Comparison of ENCODE assay signal across 8 cellular contexts in the genomic region with DNA sequence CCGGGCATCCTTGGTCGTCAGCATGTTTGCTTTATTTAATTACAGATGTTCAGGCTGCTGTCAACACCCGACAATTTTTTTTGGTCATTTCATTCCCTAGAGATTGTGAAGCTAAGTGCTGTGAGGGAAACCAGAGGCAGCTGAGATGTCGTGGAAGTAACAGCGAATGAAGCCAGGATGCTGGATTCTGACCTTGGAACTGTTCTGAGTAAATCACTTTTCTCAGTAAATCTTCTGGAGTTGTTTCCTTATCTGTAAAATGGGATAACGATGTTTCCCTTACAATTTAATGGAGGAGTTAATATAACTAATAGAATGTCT. TPM values are rescaled to one million over a fixed set of nuclear protein-coding genes. Genes with fewer than 3 reads are reported as not detected.
A peak's percentile ranks its signal among the peaks of the same experiment; 100 is the strongest.
DNase-seq lines count a peak whose midpoint lies in the region; ATAC-seq, FAIRE-seq and TF ChIP-seq lines count a peak whose summit lies in the region.

No MANE protein-coding gene starts in this region.

- H3K27me3 Mint-ChIP-seq in immature natural killer cell (ENCODE audit: low read depth in 3 of 3), result peaks cover 8 to 15% (median 10%) of the 10 kb centered on the region in 3 donors

- TF ChIP-seq POLR2A in H54 (IDR thresholded peaks at IDR 0.05; ENCODE audit: low read depth, low read length), result no peak
- TF ChIP-seq POLR2A in GM12891 (IDR thresholded peaks at IDR 0.05; ENCODE audit: low read depth, low read length), result no peak

- peaks cover 0 to 29% (median 13%) of the 10 kb centered on the region in 11 experiments; a peak in 18 of 22 replicates for H3K36me3 ChIP-seq in BLaER1 treated with 17β-estradiol and CSF1 and Interleukin-3, amounts not matched to agents 10 nM and 100 nM
- H3K36me3 ChIP-seq in H7 (replicated peaks; ENCODE audit: control insufficient read depth, insufficient read depth, low read length) (no peaks in the 10 kb centered on the region; the same call in 1 of the 2 replicates), tibial artery (no peaks in the 10 kb centered on the region)

- H3K27ac ChIP-seq in BLaER1 treated with 17β-estradiol and CSF1 and Interleukin-3, amounts not matched to agents 10 nM and 100 nM, result peak overlapping the region in 9 of 11 experiments; percentile 92 to 97 (median 96); a peak in 18 of 22 replicates
- H3K27ac ChIP-seq in tibial artery, result peak overlapping the region in 1 of 2 donors; percentile 86

- intact Hi-C loops in tibial artery (cut with DNase I; ENCODE audit: low total_unique reads), result no loop called here

- peaks cover 28 to 45% (median 38%) of the 10 kb centered on the region in 11 experiments; a peak in 20 of 22 replicates for H4K20me1 ChIP-seq in BLaER1 treated with 17β-estradiol and CSF1 and Interleukin-3, amounts not matched to agents 10 nM and 100 nM

- H3K9me3 Mint-ChIP-seq in immature natural killer cell, result no peaks in the 10 kb centered on the region

- H3K9me3 ChIP-seq in BLaER1 treated with 17β-estradiol and CSF1 and Interleukin-3, amounts not matched to agents 10 nM and 100 nM (replicated peaks in 1 of 11), result peaks cover 0 to 16% (median 9%) of the 10 kb centered on the region in 11 experiments; a peak in 16 of 22 replicates
- H3K9me3 ChIP-seq in tibial artery, result no peaks in the 10 kb centered on the region

- peak overlapping the region; percentile 87 to 99 (median 92) for H3K4me3 ChIP-seq in BLaER1 treated with 17β-estradiol and CSF1 and Interleukin-3, amounts not matched to agents 10 nM and 100 nM
- H3K4me3 ChIP-seq in H7 (ENCODE audit: insufficient read depth, low read depth, low read length) (peak overlapping the region; percentile 86), WI38 (ENCODE audit: low read depth, low read length) (peak overlapping the region; percentile 93), tibial artery (peak overlapping the region; percentile 68 to 93)

- H3K4me3 Mint-ChIP-seq in immature natural killer cell, result peak overlapping the region; percentile 97 to 98 (median 97)

- H3K36me3 Mint-ChIP-seq in immature natural killer cell, result no peaks in the 10 kb centered on the region

- peak overlapping the region; percentile 70 to 94 (median 82) for H3K4me2 ChIP-seq in BLaER1 treated with 17β-estradiol and CSF1 and Interleukin-3, amounts not matched to agents 10 nM and 100 nM

- peak overlapping the region; percentile 91 to 99 (median 95) for H3K9ac ChIP-seq in BLaER1 treated with 17β-estradiol and CSF1 and Interleukin-3, amounts not matched to agents 10 nM and 100 nM

- H3K27me3 ChIP-seq in BLaER1 treated with 17β-estradiol and CSF1 and Interleukin-3, amounts not matched to agents 10 nM and 100 nM, result no peaks in the 10 kb centered on the region
- H3K27me3 ChIP-seq in H7 (ENCODE audit: control insufficient read depth, insufficient read depth, low read length) (peaks cover 22% of the 10 kb centered on the region; the same call in 1 of the 2 replicates), tibial artery (no peaks in the 10 kb centered on the region)

- no peak for TF ChIP-seq CTCF in WI38 (IDR thresholded peaks at IDR 0.05; ENCODE audit: low read depth, low read length)
- TF ChIP-seq CTCF in tibial artery (IDR thresholded peaks at IDR 0.05), result no peak

- DNase-seq in H7, result no peak
- DNase-seq in immature natural killer cell, result no peak
- no peak for DNase-seq in tibial artery
- DNase-seq in H54 (ENCODE audit: insufficient read length, low spot score), result no peak
- no peak for DNase-seq in GM12891 (ENCODE audit: insufficient read length, low spot score)

- FAIRE-seq in H54 (lab: Jason Lieb, UNC) (no peak), GM12891 (lab: Jason Lieb, UNC) (no peak)

- peaks cover 37 to 51% (median 44%) of the 10 kb centered on the region in 10 experiments for H3K4me1 ChIP-seq in BLaER1 treated with 17β-estradiol and CSF1 and Interleukin-3, amounts not matched to agents 10 nM and 100 nM
- H3K4me1 ChIP-seq in tibial artery, result peaks cover 0 to 19% (median 14%) of the 10 kb centered on the region in 4 donors

- peak overlapping the region; percentile 83 to 95 (median 92) for H3K27ac Mint-ChIP-seq in immature natural killer cell

- peaks cover 35 to 46% of the 10 kb centered on the region in 2 donors for H3K4me1 Mint-ChIP-seq in immature natural killer cell

- ATAC-seq in GM19452 (IDR thresholded peaks at IDR 0.05; ENCODE audit: unreplicated experiment), result no peak

TF ChIP-seq in GM12891, 5 proteins besides CTCF, POLR2A, EP300 and RAD21:
- TF ChIP-seq PAX5 (IDR thresholded peaks at IDR 0.05; ENCODE audit: insufficient read depth, low read length, severe bottlenecking) (no peak), TAF1 (IDR thresholded peaks at IDR 0.05; ENCODE audit: low read depth, low read length) (no peak), SPI1 (IDR thresholded peaks at IDR 0.05; ENCODE audit: low read depth, low read length) (no peak), POLR2AphosphoS5 (IDR thresholded peaks at IDR 0.05; ENCODE audit: low read depth, low read length) (no peak), POU2F2 (IDR thresholded peaks at IDR 0.05; ENCODE audit: low read depth, low read length) (no peak)

RNA-seq across cellular contexts. Expression of a gene that starts 0.4 kb away (rescaled TPM):
- total RNA-seq in H7 (2014; rRNA removed; shearing (Covaris generic)), result 81.8 and 152 TPM in 2 replicates
- polyA plus RNA-seq in immature natural killer cell, result 10 to 100 TPM in 1 of 3 donors, 1 to 10 TPM in 2; 9.1 to 22.1 (median 9.4) TPM
- polyA plus RNA-seq in GM12891 (2012; ENCODE audit: low read depth, missing spikeins), result 30.5 TPM
